ENCODE assay signal across 15 cellular contexts in genomic region chr9:17509698-17510097, GRCh38.
DNase-seq lines count a peak whose midpoint lies in the region; ATAC-seq and TF ChIP-seq lines count a peak whose summit lies in the region.
"Had no signal": no experiment of that assay in that cellular context is flagged by ENCODE, and none has a peak within 500 bp of the region (broad histone marks: within the 10 kb centered on the region; RNA-seq: fewer than 3 reads in every experiment).

No MANE protein-coding gene starts in this region.

- H3K4me2 ChIP-seq in SK-N-SH, result no peak overlapping the region

- CTCF ChIA-PET in SK-N-SH (lab: Yijun Ruan, JAX), result no interaction called here

- intact Hi-C loops in left ventricle myocardium superior (cut with micrococcal nuclease), result no loop called here

- no peaks in the 10 kb centered on the region for H3K9me3 ChIP-seq in SK-N-SH

- no peak overlapping the region for H2AFZ ChIP-seq in SK-N-SH (ENCODE audit: low read depth)

- WGBS in SK-N-SH (ENCODE audit: low lambda C conversion rate), result 79% methylated on average over 1 of the region's 1 CpG

- TF ChIP-seq EP300 in SK-N-SH (IDR thresholded peaks at IDR 0.05; ENCODE audit: borderline replicate concordance in 1 of 2, low read depth in 1 of 2, low read length in 1 of 2), result no peak

- no peaks in the 10 kb centered on the region for H3F3A ChIP-seq in SK-N-SH (replicated peaks; ENCODE audit: insufficient read depth)

- no peak for TF ChIP-seq CTCF in SK-N-SH (IDR thresholded peaks at IDR 0.05)
- TF ChIP-seq CTCF in astrocyte of the spinal cord (IDR thresholded peaks at IDR 0.05; ENCODE audit: low read depth, low read length), result no peak

- H3K27me3 ChIP-seq in SK-N-SH (ENCODE audit: insufficient read depth), result no peaks in the 10 kb centered on the region

- DNase-seq in SK-N-SH, result no peak
- peak; percentile 13 for DNase-seq in astrocyte of the spinal cord (ENCODE audit: low read depth, low spot score)
- peak; percentile 34 for DNase-seq in kidney glomerular epithelial cell (lab: John Stamatoyannopoulos, UW)
- no peak for DNase-seq in NCI-H1417 (lab: John Stamatoyannopoulos, UW)
- DNase-seq in activated CD8-positive, alpha-beta memory T cell treated with anti-CD3 and anti-CD28 coated beads for 24 hours, result no peak
- no peak for DNase-seq in left ventricle myocardium superior
- no peak for DNase-seq in SHP77 (lab: John Stamatoyannopoulos, UW)
- DNase-seq: NCI-H1436 treated with DMSO at 0.1 percent for 48 hours; NCI-H2227 treated with DMSO at 0.1 percent for 48 hours; NCI-H526 treated with DMSO at 0.1 percent for 48 hours; NK-92 treated with Interleukin-12 subunit alpha and Interleukin-12 subunit beta, amount 100 ng/mL, for 24 hours had no signal

- H3K9ac ChIP-seq in SK-N-SH, result no peak overlapping the region

- no peaks in the 10 kb centered on the region for H3K9me2 ChIP-seq in SK-N-SH

- H3K4me3 ChIP-seq in SK-N-SH (ENCODE audit: low read depth in 2 of 2, low read length in 1 of 2) (no peak overlapping the region), astrocyte of the spinal cord (ENCODE audit: low read depth, low read length) (no peak overlapping the region)

- no peaks in the 10 kb centered on the region for H3K79me2 ChIP-seq in SK-N-SH (ENCODE audit: insufficient read depth)

- TF ChIP-seq RAD21 in SK-N-SH (IDR thresholded peaks at IDR 0.05; ENCODE audit: low read length), result no peak

- in situ Hi-C loops in astrocyte of the spinal cord (cut with HindIII; ENCODE audit: low sequenced_read_pairs), result no loop called here

- H3K27ac ChIP-seq in SK-N-SH (ENCODE audit: low read depth in 2 of 2, low read length in 1 of 2), result no peak overlapping the region
- H3K27ac ChIP-seq: 22Rv1, C4-2B had no signal

- H3K36me3 ChIP-seq in SK-N-SH (replicated peaks in 1 of 2; ENCODE audit: control insufficient read depth in 1 of 2, insufficient read depth in 2 of 2, low read length in 1 of 2), result no peaks in the 10 kb centered on the region

- POLR2A ChIA-PET in SK-N-SH (lab: Yijun Ruan, JAX), result no interaction called here

- no peaks in the 10 kb centered on the region for H3K4me1 ChIP-seq in SK-N-SH (ENCODE audit: control insufficient read depth in 1 of 2, insufficient read depth in 2 of 2, low read depth in 1 of 2, low read length in 1 of 2)

- ATAC-seq in SK-N-SH treated with all-trans-retinoic acid at 6 μM for 48 hours (peak; percentile 37; the same call in 1 of the 3 replicates), left ventricle myocardium superior (no peak)
- ATAC-seq: HCT116 had no signal

- no peaks in the 10 kb centered on the region for H4K20me1 ChIP-seq in SK-N-SH (ENCODE audit: insufficient read depth)

TF ChIP-seq in SK-N-SH treated with all-trans-retinoic acid at 6 μM for 48 hours, 23 proteins besides CTCF, POLR2A, EP300 and RAD21:
- TF ChIP-seq ZFP30 (CRISPR knock-in tag; IDR thresholded peaks at IDR 0.05) (no peak), ISL1 (CRISPR knock-in tag; IDR thresholded peaks at IDR 0.05) (no peak), ZNF70 (CRISPR knock-in tag; IDR thresholded peaks at IDR 0.05) (no peak), BACH2 (CRISPR knock-in tag; IDR thresholded peaks at IDR 0.05; ENCODE audit: borderline replicate concordance) (no peak), PPARA (CRISPR knock-in tag; IDR thresholded peaks at IDR 0.05; ENCODE audit: borderline replicate concordance) (no peak), POU6F1 (CRISPR knock-in tag; IDR thresholded peaks at IDR 0.05; ENCODE audit: borderline replicate concordance, low read depth) (no peak), ESRRG (CRISPR knock-in tag; IDR thresholded peaks at IDR 0.05) (no peak), ZNF565 (CRISPR knock-in tag; conservative IDR thresholded peaks at IDR 0.05; ENCODE audit: low read depth) (no peak), TCF4 (CRISPR knock-in tag; IDR thresholded peaks at IDR 0.05; ENCODE audit: borderline replicate concordance) (no peak), PATZ1 (CRISPR knock-in tag; IDR thresholded peaks at IDR 0.05; ENCODE audit: borderline replicate concordance) (no peak)

TF ChIP-seq in SK-N-SH, 30 proteins besides CTCF, POLR2A, EP300 and RAD21:
- TF ChIP-seq IRF3 (IDR thresholded peaks at IDR 0.05; ENCODE audit: low read depth, low read length) (no peak), CHD2 (IDR thresholded peaks at IDR 0.05; ENCODE audit: low read length, partially characterized antibody) (no peak), JUND (IDR thresholded peaks at IDR 0.05) (no peak), FOXM1 (IDR thresholded peaks at IDR 0.05; ENCODE audit: low read depth) (no peak), NFIC (IDR thresholded peaks at IDR 0.05; ENCODE audit: borderline replicate concordance) (no peak), TEAD4 (IDR thresholded peaks at IDR 0.05; ENCODE audit: borderline replicate concordance, insufficient read depth) (no peak), FOXJ3 (CRISPR knock-in tag; IDR thresholded peaks at IDR 0.05) (no peak), USF2 (IDR thresholded peaks at IDR 0.05; ENCODE audit: borderline replicate concordance, low read depth, low read length) (no peak), MEF2A (IDR thresholded peaks at IDR 0.05; ENCODE audit: borderline replicate concordance, low read depth) (no peak), SIN3A (IDR thresholded peaks at IDR 0.05; ENCODE audit: borderline replicate concordance, low read depth, low read length) (no peak), SMC3 (IDR thresholded peaks at IDR 0.05; ENCODE audit: low read depth, low read length) (no peak)

Comparison
In these comparisons a context has a peak if more than half of its experiments do, and no peak if none do; other contexts are left out.
1. DNase-seq: peak in astrocyte of the spinal cord (single experiment) and kidney glomerular epithelial cell (single experiment); none in SK-N-SH (single experiment), NCI-H1417 (0 of 3), activated CD8-positive, alpha-beta memory T cell treated with anti-CD3 and anti-CD28 coated beads for 24 hours (single experiment), left ventricle myocardium superior (single experiment) and SHP77 (0 of 2).